ENCODE assay signal across 14 cellular contexts in genomic region chr12:85016423-85016822, GRCh38. TPM values are rescaled to one million over a fixed set of nuclear protein-coding genes. Genes with fewer than 3 reads are reported as not detected.
DNase-seq lines count a peak whose midpoint lies in the region; ATAC-seq and TF ChIP-seq lines count a peak whose summit lies in the region.
"Had no signal": no experiment of that assay in that cellular context is flagged by ENCODE, and none has a peak within 500 bp of the region (broad histone marks: within the 10 kb centered on the region; RNA-seq: fewer than 3 reads in every experiment).

No MANE protein-coding gene starts in this region.

- 0 out of 2 replicates have a peak overlapping the region, but pooled peaks have one; percentile 11 for H3K9ac ChIP-seq in GM23248

- H3K36me3 ChIP-seq in GM23248 (ENCODE audit: low read depth) (no peaks in the 10 kb centered on the region), SJCRH30 (no peaks in the 10 kb centered on the region), GM23338 (ENCODE audit: insufficient read depth) (no peaks in the 10 kb centered on the region)

- in situ Hi-C loops in GM23248 (cut with MboI) = no loop called here

- H4K20me1 ChIP-seq in GM23248 (ENCODE audit: insufficient read depth) (no peaks in the 10 kb centered on the region), GM23338 (replicated peaks; ENCODE audit: insufficient read depth) (no peaks in the 10 kb centered on the region)

- H3K27me3 ChIP-seq in GM23248 (replicated peaks; ENCODE audit: insufficient read depth) = no peaks in the 10 kb centered on the region
- no peaks in the 10 kb centered on the region for H3K27me3 ChIP-seq in SJCRH30
- H3K27me3 ChIP-seq in GM23338 (ENCODE audit: insufficient read depth) = no peaks in the 10 kb centered on the region

- H2AFZ ChIP-seq in GM23248 (peak overlapping the region; percentile 63; the same call in 1 of the 2 replicates), GM23338 (no peak overlapping the region)

- peaks cover 6% of the 10 kb centered on the region for H3K4me1 Mint-ChIP-seq in GM23338
- H3K4me1 Mint-ChIP-seq: memory B cell had no signal

- no peak overlapping the region for H3K4me3 Mint-ChIP-seq in GM23338
- H3K4me3 Mint-ChIP-seq: effector memory CD8-positive, alpha-beta T cell; memory B cell had no signal

- 0 to 7% methylated on average over 1 of the region's 1 CpG for WGBS in GM23248 (ENCODE audit: low coverage in 1 of 2, low lambda C conversion rate in 2 of 2, missing lambda C conversion rate in 2 of 2), 2 experiments

- peaks cover 25% of the 10 kb centered on the region for H3K4me1 ChIP-seq in GM23248 (ENCODE audit: insufficient read depth)
- H3K4me1 ChIP-seq in SJCRH30 = peaks cover 8% of the 10 kb centered on the region; the same call in 1 of the 2 replicates
- H3K4me1 ChIP-seq in GM23338 (ENCODE audit: insufficient read depth) = no peaks in the 10 kb centered on the region

- H3K36me3 Mint-ChIP-seq in GM23338 (ENCODE audit: low read depth) = no peaks in the 10 kb centered on the region
- H3K36me3 Mint-ChIP-seq: memory B cell had no signal

- ATAC-seq in GM18868 (IDR thresholded peaks at IDR 0.05; ENCODE audit: unreplicated experiment) (no peak), GM19463 (IDR thresholded peaks at IDR 0.05; ENCODE audit: unreplicated experiment) (no peak), GM23338 (no peak), HG02642 (IDR thresholded peaks at IDR 0.05; ENCODE audit: poor library complexity, unreplicated experiment) (no peak)
- ATAC-seq: effector memory CD8-positive, alpha-beta T cell had no signal

- H3K79me2 ChIP-seq in GM23248 (ENCODE audit: insufficient read depth) (no peaks in the 10 kb centered on the region), GM23338 (replicated peaks; ENCODE audit: insufficient read depth) (no peaks in the 10 kb centered on the region)

- H3K9me3 ChIP-seq in GM23248 (ENCODE audit: low read depth) (no peaks in the 10 kb centered on the region), SJCRH30 (replicated peaks) (no peaks in the 10 kb centered on the region)

- no peaks in the 10 kb centered on the region for H3K9me3 Mint-ChIP-seq in GM23338
- H3K9me3 Mint-ChIP-seq: effector memory CD8-positive, alpha-beta T cell had no signal

- H3K4me3 ChIP-seq in GM23248 (no peak overlapping the region), SJCRH30 (no peak overlapping the region), fibroblast of mammary gland (ENCODE audit: control insufficient read depth, low read depth, low read length) (no peak overlapping the region), skeletal muscle cell (ENCODE audit: low read depth, low read length) (no peak overlapping the region), GM23338 (no peak overlapping the region)

- no peaks in the 10 kb centered on the region for H3K27me3 Mint-ChIP-seq in GM23338 (ENCODE audit: insufficient read depth, low read depth, poor library complexity)
- H3K27me3 Mint-ChIP-seq: effector memory CD8-positive, alpha-beta T cell; memory B cell had no signal

- H3F3A ChIP-seq in GM23248 (ENCODE audit: insufficient read depth) = 0 out of 2 replicates have a peak, but pooled peaks cover 4% of the 10 kb centered on the region
- H3F3A ChIP-seq in GM23338 (replicated peaks; ENCODE audit: low read depth) = no peaks in the 10 kb centered on the region

- H3K27ac ChIP-seq in GM23248 (peak overlapping the region; percentile 61), SJCRH30 (no peak overlapping the region), GM23338 (ENCODE audit: low read depth) (no peak overlapping the region)

- TF ChIP-seq CTCF in fibroblast of mammary gland (conservative IDR thresholded peaks at IDR 0.05; ENCODE audit: control insufficient read depth, insufficient read depth, low read depth, low read length) (no peak), GM23338 (conservative IDR thresholded peaks at IDR 0.05; ENCODE audit: low read depth in 2 of 2) (no peak)

- peak; percentile 97 for DNase-seq in GM23248
- DNase-seq in SJCRH30 = peak; percentile 40 to 56
- DNase-seq in fibroblast of mammary gland (ENCODE audit: low read depth) = peak; percentile 100
- peak; percentile 99 for DNase-seq in skeletal muscle cell (ENCODE audit: low read depth)
- DNase-seq in GM23338 (ENCODE audit: low spot score) = no peak
- DNase-seq: activated T-cell treated with anti-CD3 and anti-CD28 coated beads, Interleukin-2, amount 50 U/mL, for 48 hours; effector memory CD8-positive, alpha-beta T cell; NCI-H2029 treated with DMSO at 0.1 percent for 48 hours had no signal

- no peaks in the 10 kb centered on the region for H3K9me2 ChIP-seq in GM23248 (ENCODE audit: insufficient read depth)
- no peaks in the 10 kb centered on the region for H3K9me2 ChIP-seq in GM23338 (ENCODE audit: insufficient read depth)

- no peak overlapping the region for H3K27ac Mint-ChIP-seq in GM23338
- H3K27ac Mint-ChIP-seq: effector memory CD8-positive, alpha-beta T cell; memory B cell had no signal

- H3K4me2 ChIP-seq in GM23248 (ENCODE audit: unreplicated experiment) (peak overlapping the region; percentile 48), GM23338 (no peak overlapping the region)

TF ChIP-seq in GM23338, 12 proteins besides CTCF, POLR2A, EP300 and RAD21 (continues in another document):
- TF ChIP-seq CREB1 (CRISPR knock-in tag; IDR thresholded peaks at IDR 0.05; ENCODE audit: low read depth) (no peak), ETS1 (IDR thresholded peaks at IDR 0.05) (no peak), POLR2AphosphoS5 (IDR thresholded peaks at IDR 0.05; ENCODE audit: low read depth) (no peak)

RNA-seq across cellular contexts. Expression of gene TSPAN19, which starts 19.7 kb away (rescaled TPM):
- total RNA-seq in GM23248 (2014; rRNA removed; shearing (Covaris generic)) = not detected in 2 replicates
- polyA plus RNA-seq in GM23248 (2016; fragmentation: Nextera tagmentation; extraction: Ambion mirVana) (0.23 and 0.38 TPM in 2 replicates), GM23338 (2016; fragmentation: Nextera tagmentation; extraction: Ambion mirVana) (0.44 and 0.45 TPM in 2 replicates)
- 0.13 and 0.49 TPM in 2 replicates for total RNA-seq in SJCRH30 (2014; rRNA removed; shearing (Covaris generic))
- total RNA-seq in GM23338 (2014; rRNA removed; shearing (Covaris generic)) = 0.50 and 0.80 TPM in 2 replicates
- total RNA-seq: T-helper 1 cell treated with Interleukin-12 subunit alpha and Interleukin-12 subunit beta and Interleukin-4 antibody, amounts not matched to agents 30 ng/mL and 1 ng/mL, for 36 hours; urinary bladder had no signal
- polyA plus RNA-seq: urinary bladder had no signal

RNA-seq across cellular contexts. Expression of gene LRRIQ1, which starts 19.7 kb away (rescaled TPM):
- total RNA-seq in GM23248 (2014; rRNA removed; shearing (Covaris generic)) = 0.11 and 0.13 TPM in 2 replicates
- polyA plus RNA-seq in GM23248 (2016; fragmentation: Nextera tagmentation; extraction: Ambion mirVana) (0.88 and 1.3 TPM in 2 replicates), GM23338 (2016; fragmentation: Nextera tagmentation; extraction: Ambion mirVana) (3.2 and 4.0 TPM in 2 replicates)
- total RNA-seq in SJCRH30 (2014; rRNA removed; shearing (Covaris generic)) = 0.18 and 0.34 TPM in 2 replicates
- 0.47 and 1.4 TPM in 2 replicates for total RNA-seq in GM23338 (2014; rRNA removed; shearing (Covaris generic))
- total RNA-seq: T-helper 1 cell treated with Interleukin-12 subunit alpha and Interleukin-12 subunit beta and Interleukin-4 antibody, amounts not matched to agents 30 ng/mL and 1 ng/mL, for 36 hours had no signal
